Comparison of ENCODE assay signal across 1 cellular context in genomic region chr3:44976002-44976815, GRCh38.
A peak's percentile ranks its signal among the peaks of the same experiment; 100 is the strongest.
TF ChIP-seq lines count a peak whose summit lies in the region.

Gene EXOSC7, plus strand, starts transcription at chr3:44976244. Its CDS starts 34 bp downstream, at chr3:44976278.
Gene ZDHHC3, minus strand, starts transcription at chr3:44976174. Its CDS starts 16,738 bp downstream, at chr3:44959436.

TF ChIP-seq in HepG2, 621 proteins besides CTCF, POLR2A, EP300 and RAD21 (continued from another document and continues in another):
- TF ChIP-seq ZBTB40 (IDR thresholded peaks at IDR 0.05) (no peak), ZBTB40 (CRISPR knock-in tag; IDR thresholded peaks at IDR 0.05) (peak; percentile 29; the same call in 1 of the 2 replicates), GTF3A (CRISPR knock-in tag; conservative IDR thresholded peaks at IDR 0.05) (no peak), EZH2 (conservative IDR thresholded peaks at IDR 0.05; ENCODE audit: low read depth, low read length) (no peak), FOXK1 (CRISPR knock-in tag; IDR thresholded peaks at IDR 0.05; ENCODE audit: borderline replicate concordance, low read depth) (peak; percentile 78; the same call in 1 of the 2 replicates), ZNF562 (CRISPR knock-in tag; IDR thresholded peaks at IDR 0.05; ENCODE audit: borderline replicate concordance) (no peak), ZFYVE20 (CRISPR knock-in tag; IDR thresholded peaks at IDR 0.05; ENCODE audit: borderline replicate concordance, low read depth) (no peak), ZBTB43 (CRISPR knock-in tag; conservative IDR thresholded peaks at IDR 0.05) (no peak), ZSCAN29 (CRISPR knock-in tag; conservative IDR thresholded peaks at IDR 0.05) (no peak), DNMT1 (CRISPR knock-in tag; IDR thresholded peaks at IDR 0.05) (no peak; the same call in 1 of the 2 replicates), ZNF468 (CRISPR knock-in tag; IDR thresholded peaks at IDR 0.05) (0 out of 2 replicates have a peak, but pooled peaks have one; percentile 59), YY1 (IDR thresholded peaks at IDR 0.05; ENCODE audit: insufficient read depth, insufficient replicate concordance, low read depth, low read length) (peak; percentile 91), SMAD3 (CRISPR knock-in tag; IDR thresholded peaks at IDR 0.05) (peak; percentile 36; the same call in 1 of the 2 replicates), TBP (CRISPR knock-in tag; IDR thresholded peaks at IDR 0.05) (no peak), PCBP2 (optimal IDR thresholded peaks at IDR 0.05; ENCODE audit: low read depth, low read length, poor library complexity, severe bottlenecking) (no peak), HNF4G (IDR thresholded peaks at IDR 0.05; ENCODE audit: borderline replicate concordance, low read depth, low read length) (no peak; the same call in 1 of the 2 replicates), HNF4G (CRISPR knock-in tag; IDR thresholded peaks at IDR 0.05; ENCODE audit: borderline replicate concordance, low read depth) (no peak; the same call in 1 of the 2 replicates), ZNF740 (CRISPR knock-in tag; IDR thresholded peaks at IDR 0.05) (peak; percentile 90; the same call in 1 of the 2 replicates), RORA (CRISPR knock-in tag; IDR thresholded peaks at IDR 0.05) (no peak), ZNF512 (CRISPR knock-in tag; IDR thresholded peaks at IDR 0.05) (no peak), DPF2 (CRISPR knock-in tag; IDR thresholded peaks at IDR 0.05; ENCODE audit: borderline replicate concordance, low read depth) (no peak), ZBTB25 (CRISPR knock-in tag; IDR thresholded peaks at IDR 0.05) (no peak), ZNF691 (CRISPR knock-in tag; IDR thresholded peaks at IDR 0.05; ENCODE audit: borderline replicate concordance, low read depth) (no peak), NFE2L1 (CRISPR knock-in tag; IDR thresholded peaks at IDR 0.05; ENCODE audit: borderline replicate concordance) (no peak), ZZZ3 (CRISPR knock-in tag; IDR thresholded peaks at IDR 0.05; ENCODE audit: borderline replicate concordance) (no peak), ZNF207 (IDR thresholded peaks at IDR 0.05; ENCODE audit: borderline replicate concordance) (no peak), SNAPC4 (CRISPR knock-in tag; IDR thresholded peaks at IDR 0.05) (no peak), ZNF136 (CRISPR knock-in tag; IDR thresholded peaks at IDR 0.05; ENCODE audit: low read depth) (no peak), ZNF547 (CRISPR knock-in tag; IDR thresholded peaks at IDR 0.05) (peak; percentile 73), HIVEP1 (CRISPR knock-in tag; IDR thresholded peaks at IDR 0.05) (0 out of 2 replicates have a peak, but pooled peaks have one; percentile 27), ZFP91 (CRISPR knock-in tag; IDR thresholded peaks at IDR 0.05; ENCODE audit: borderline replicate concordance) (peak; percentile 38; the same call in 1 of the 2 replicates), ZNF572 (CRISPR knock-in tag; IDR thresholded peaks at IDR 0.05) (no peak), ZKSCAN8 (CRISPR knock-in tag; IDR thresholded peaks at IDR 0.05; ENCODE audit: borderline replicate concordance) (no peak), ZNF781 (CRISPR knock-in tag; IDR thresholded peaks at IDR 0.05; ENCODE audit: borderline replicate concordance, not compliant biosample characterization) (no peak), MIER2 (CRISPR knock-in tag; IDR thresholded peaks at IDR 0.05) (0 out of 2 replicates have a peak, but pooled peaks have one; percentile 14), MXD1 (CRISPR knock-in tag; IDR thresholded peaks at IDR 0.05) (peak; percentile 13; the same call in 1 of the 2 replicates), MED8 (CRISPR knock-in tag; IDR thresholded peaks at IDR 0.05; ENCODE audit: insufficient replicate concordance) (peak; percentile 22)
